ENCODE assay signal across 9 cellular contexts in genomic region chr12:71438670-71439361, GRCh38. TPM values are rescaled to one million over a fixed set of nuclear protein-coding genes. Genes with fewer than 3 reads are reported as not detected.
DNase-seq lines count a peak whose midpoint lies in the region; ATAC-seq and TF ChIP-seq lines count a peak whose summit lies in the region.
"Had no signal": no experiment of that assay in that cellular context is flagged by ENCODE, and none has a peak within 500 bp of the region (broad histone marks: within the 10 kb centered on the region; RNA-seq: fewer than 3 reads in every experiment).

No MANE protein-coding gene starts in this region.

- H3K36me3 ChIP-seq in A673 (ENCODE audit: insufficient read depth, low read length, poor library complexity, severe bottlenecking): no peaks in the 10 kb centered on the region
- H3K36me3 ChIP-seq in HEK293 (ENCODE audit: control insufficient read depth in 2 of 2, insufficient read depth in 1 of 2, low read length in 2 of 2): no peaks in the 10 kb centered on the region
- no peaks in the 10 kb centered on the region for H3K36me3 ChIP-seq in adipocyte (ENCODE audit: control insufficient read depth, insufficient read depth, low read length, severe bottlenecking)
- H3K36me3 ChIP-seq in left lung: no peaks in the 10 kb centered on the region
- H3K36me3 ChIP-seq in tibial nerve: no peaks in the 10 kb centered on the region

- no peak for TF ChIP-seq POLR2A in tibial nerve (IDR thresholded peaks at IDR 0.05)

- TF ChIP-seq EP300 in tibial nerve (IDR thresholded peaks at IDR 0.05): no peak

- H3K27ac ChIP-seq in A673 (ENCODE audit: low read depth, low read length, poor library complexity, severe bottlenecking) (peak overlapping the region; percentile 33), HEK293 (ENCODE audit: extremely low read depth, low read depth, low read length) (peak overlapping the region; percentile 88; the same call in 1 of the 2 replicates), left lung (no peak overlapping the region), tibial nerve (peak overlapping the region in 1 of 4 donors; percentile 60)

- H3K9me3 ChIP-seq in A673 (ENCODE audit: low read depth, low read length, poor library complexity, severe bottlenecking) (peaks cover 17% of the 10 kb centered on the region), HEK293 (ENCODE audit: control insufficient read depth, insufficient read depth, low read depth, low read length) (no peaks in the 10 kb centered on the region), adipocyte (ENCODE audit: control insufficient read depth, low read length) (peaks cover 18% of the 10 kb centered on the region), left lung (peaks cover 0 to 13% of the 10 kb centered on the region in 2 donors), tibial nerve (peaks cover 0 to 15% (median 0%) of the 10 kb centered on the region in 4 donors)

- peak overlapping the region; percentile 67 for H3K9ac ChIP-seq in adipocyte (ENCODE audit: low read length)

- TF ChIP-seq CTCF in A673 (conservative IDR thresholded peaks at IDR 0.05; ENCODE audit: low read depth, low read length): no peak
- TF ChIP-seq CTCF in HEK293 (tag by site-specific recombination; IDR thresholded peaks at IDR 0.05): no peak
- no peak for TF ChIP-seq CTCF in left lung (IDR thresholded peaks at IDR 0.05)
- TF ChIP-seq CTCF in tibial nerve (IDR thresholded peaks at IDR 0.05): no peak

- intact Hi-C loops in A673 (cut with micrococcal nuclease; ENCODE audit: unreplicated experiment) (no loop called here), left lung (cut with DNase I) (no loop called here)

- ATAC-seq in left lung (peak; percentile 46), GM18858 (IDR thresholded peaks at IDR 0.05; ENCODE audit: unreplicated experiment) (no peak), HG02571 (IDR thresholded peaks at IDR 0.05; ENCODE audit: unreplicated experiment) (no peak)

- H3K4me1 ChIP-seq in A673 (ENCODE audit: insufficient read depth, low read length, poor library complexity, severe bottlenecking): peaks cover 12% of the 10 kb centered on the region
- H3K4me1 ChIP-seq in HEK293 (ENCODE audit: control insufficient read depth, insufficient read depth, low read length): peaks cover 9% of the 10 kb centered on the region; the same call in 1 of the 2 replicates
- peaks cover 18% of the 10 kb centered on the region for H3K4me1 ChIP-seq in adipocyte (ENCODE audit: control insufficient read depth, insufficient read depth, low read length)
- H3K4me1 ChIP-seq in left lung: peaks cover 7 to 19% of the 10 kb centered on the region in 2 donors
- H3K4me1 ChIP-seq in tibial nerve: peaks cover 0 to 28% (median 12%) of the 10 kb centered on the region in 4 donors

- CTCF ChIA-PET in A673 (lab: Charles Lee) (no interaction called here), HEK293 (lab: Yijun Ruan, JAX) (interaction anchor here (0.7 to 1.3 kb wide), 2 partner anchors 8 to 23 kb away, joined by 3 to 6 read pairs; no protein-coding TSS in a partner anchor)

- BruUV-seq in A673 (replicated peaks; lab: Mats Ljungman, UMichigan): no TSS peak

- WGBS in tibial nerve, 2 donors: 6 to 7% methylated on average over 17 of the region's 17 CpGs

- H3K27me3 ChIP-seq in A673 (replicated peaks; ENCODE audit: insufficient read depth, low read depth, low read length, poor library complexity): no peaks in the 10 kb centered on the region
- peaks cover 39% of the 10 kb centered on the region for H3K27me3 ChIP-seq in adipocyte (replicated peaks; ENCODE audit: control insufficient read depth, insufficient read depth, low read length)
- H3K27me3 ChIP-seq in left lung: peaks cover 51 to 77% of the 10 kb centered on the region in 2 donors
- H3K27me3 ChIP-seq in tibial nerve: peaks cover 0 to 31% of the 10 kb centered on the region in 2 donors

- POLR2A ChIA-PET in A673 (lab: Charles Lee; ENCODE audit: low non-redundant PET) (no interaction called here), HEK293 (lab: Yijun Ruan, JAX) (interaction anchor here (0.6 to 1.9 kb wide), 4 partner anchors 12 to 201 kb away, joined by 3 to 4 read pairs (median 4); no protein-coding TSS in a partner anchor)

- peak; percentile 19 for DNase-seq in A673 (ENCODE audit: low spot score)
- DNase-seq in adipocyte (ENCODE audit: low read depth): peak; percentile 37
- no peak for DNase-seq in left lung
- no peak for DNase-seq in tibial nerve (ENCODE audit: low spot score in 2 of 2)
- no peak for DNase-seq in AG08395 (ENCODE audit: low spot score)

- peak overlapping the region; percentile 70 for H3K4me3 ChIP-seq in A673 (ENCODE audit: low read depth, low read length, poor library complexity, severe bottlenecking)
- H3K4me3 ChIP-seq in HEK293 (ENCODE audit: low read depth, low read length): peak overlapping the region; percentile 75
- peak overlapping the region; percentile 72 for H3K4me3 ChIP-seq in adipocyte (ENCODE audit: low read length)
- peak overlapping the region in 1 of 2 donors; percentile 33 for H3K4me3 ChIP-seq in left lung
- H3K4me3 ChIP-seq in tibial nerve: peak overlapping the region; percentile 33 to 68 (median 55)
- H3K4me3 ChIP-seq: GM12878 had no signal

TF ChIP-seq in HEK293, 187 proteins besides CTCF, POLR2A, EP300 and RAD21 (continues in another document):
- TF ChIP-seq ZNF398 (tag by site-specific recombination; IDR thresholded peaks at IDR 0.05) (no peak), ZNF747 (tag by site-specific recombination; IDR thresholded peaks at IDR 0.05) (no peak), ZBTB1 (tag by site-specific recombination; IDR thresholded peaks at IDR 0.05) (no peak), ZBTB7A (tag by site-specific recombination; IDR thresholded peaks at IDR 0.05; ENCODE audit: low read depth) (no peak; the same call in 1 of the 2 replicates), ZNF626 (tag by site-specific recombination; IDR thresholded peaks at IDR 0.05) (no peak), ZBTB6 (tag by site-specific recombination; IDR thresholded peaks at IDR 0.05) (peak; percentile 44; the same call in 1 of the 2 replicates), ZNF248 (tag by site-specific recombination; IDR thresholded peaks at IDR 0.05) (no peak), FEZF1 (tag by site-specific recombination; IDR thresholded peaks at IDR 0.05) (peak; percentile 44), ZNF19 (tag by site-specific recombination; IDR thresholded peaks at IDR 0.05; ENCODE audit: low read depth) (no peak), ZNF530 (tag by site-specific recombination; IDR thresholded peaks at IDR 0.05; ENCODE audit: low read depth) (no peak), TCF7L2 (IDR thresholded peaks at IDR 0.05; ENCODE audit: borderline replicate concordance, low read depth, low read length) (peak; percentile 74), ZNF23 (tag by site-specific recombination; IDR thresholded peaks at IDR 0.05; ENCODE audit: borderline replicate concordance) (no peak), TSHZ1 (tag by site-specific recombination; IDR thresholded peaks at IDR 0.05; ENCODE audit: borderline replicate concordance) (no peak)

RNA-seq across cellular contexts. Expression of gene LGR5, which starts 0.8 kb away (rescaled TPM):
- total RNA-seq in A673 (2021) (4.5 and 5.5 TPM in 2 replicates), left lung (under 1 TPM; 0.39 to 0.82 TPM), tibial nerve (10 to 100 TPM in 2 of 4 donors, 1 to 10 TPM in 2; 1.6 to 11.1 (median 7.7) TPM)
- total RNA-seq: GM12878 had no signal

Comparison
In these comparisons a context has a peak if more than half of its experiments do, and no peak if none do; other contexts are left out.
1. DNase-seq: peak in A673 (single experiment) and adipocyte (single experiment); none in left lung (0 of 2), tibial nerve (0 of 2) and AG08395 (single experiment).
2. H3K27ac ChIP-seq: peak in A673 (single experiment) and HEK293 (single experiment); none in left lung (0 of 2).